Comparison of ENCODE assay signal across 25 cellular contexts in the genomic region with DNA sequence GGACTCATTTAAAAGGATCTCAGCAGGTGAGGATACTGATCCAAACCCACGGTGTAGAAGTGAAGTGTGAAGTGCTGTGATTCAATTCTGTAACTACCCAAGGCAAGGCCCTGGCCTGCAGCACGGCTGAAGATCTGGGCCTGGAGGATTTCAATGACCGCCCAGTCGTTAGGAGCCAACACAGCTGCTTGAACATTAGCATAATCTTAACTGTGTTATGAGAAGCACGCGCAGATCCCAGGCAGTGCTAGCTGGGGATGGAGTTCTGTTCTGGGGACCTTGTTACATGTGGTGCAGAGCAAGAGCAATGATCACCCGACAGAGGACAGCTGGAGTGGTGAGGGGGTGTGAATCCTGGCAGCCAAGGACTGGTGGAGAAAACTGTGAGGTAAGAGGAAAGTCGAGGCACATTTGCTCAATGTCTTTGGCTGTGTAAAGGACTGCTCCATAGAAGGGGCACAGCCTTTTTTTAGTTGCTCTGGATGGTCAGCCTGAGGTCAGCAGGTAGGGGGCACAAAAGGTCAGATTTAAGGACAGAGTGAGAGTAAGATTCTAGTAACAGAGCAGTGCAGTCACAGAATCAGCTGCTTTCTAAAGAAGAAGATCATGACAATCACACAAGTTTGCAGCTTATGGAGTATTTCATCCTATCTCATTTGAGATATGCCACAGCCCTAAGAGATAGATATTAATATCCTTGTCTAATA.
A peak's percentile ranks its signal among the peaks of the same experiment; 100 is the strongest.
DNase-seq lines count a peak whose midpoint lies in the region; ATAC-seq lines count a peak whose summit lies in the region.
"Had no signal": no experiment of that assay in that cellular context is flagged by ENCODE, and none has a peak within 500 bp of the region (broad histone marks: within the 10 kb centered on the region; RNA-seq: fewer than 3 reads in every experiment).

No MANE protein-coding gene starts in this region.

- no peaks in the 10 kb centered on the region for H3K36me3 ChIP-seq in mesodermal cell (ENCODE audit: control insufficient read depth, insufficient read depth, low read length)
- H3K36me3 ChIP-seq: left lung had no signal

- peaks cover 16% of the 10 kb centered on the region for H3K36me3 Mint-ChIP-seq in central memory CD8-positive, alpha-beta T cell (ENCODE audit: insufficient read depth)
- peaks cover 23% of the 10 kb centered on the region for H3K36me3 Mint-ChIP-seq in stimulated activated effector memory CD8-positive, alpha-beta T cell treated with anti-CD3 and anti-CD28 coated beads, Interleukin-12 subunit alpha, Interleukin-12 subunit beta, amount 100 ng/mL, for 72 hours
- peaks cover 4% of the 10 kb centered on the region for H3K36me3 Mint-ChIP-seq in activated CD4-positive, alpha-beta T cell treated with anti-CD3 and anti-CD28 coated beads, Interleukin-2, amount 10 ng/mL, durations not matched to agents 24 days and 14 days (ENCODE audit: low read depth)

- ATAC-seq in Right ventricle myocardium inferior (peak; percentile 53), HG02970 (IDR thresholded peaks at IDR 0.05; ENCODE audit: low FRiP score, unreplicated experiment) (no peak)
- ATAC-seq in central memory CD8-positive, alpha-beta T cell (replicated peaks; ENCODE audit: extremely low read depth, poor library complexity, severe bottlenecking) = no peak
- ATAC-seq in stimulated activated effector memory CD8-positive, alpha-beta T cell treated with anti-CD3 and anti-CD28 coated beads, Interleukin-12 subunit alpha, Interleukin-12 subunit beta, amount 100 ng/mL, for 72 hours = no peak
- ATAC-seq: left lung, mucosa of descending colon had no signal

- H3K27ac ChIP-seq in mesodermal cell (ENCODE audit: low read depth, low read length, severe bottlenecking) = peak overlapping the region; percentile 41
- H3K27ac ChIP-seq: GM23248, left lung, SK-N-MC, stomach had no signal

- H3K4me3 ChIP-seq in mesodermal cell (ENCODE audit: extremely low read depth, insufficient read depth, low read length, poor library complexity, severe bottlenecking) = no peak overlapping the region
- H3K4me3 ChIP-seq: GM23248, left lung, mucosa of descending colon, SK-N-MC, stomach, transverse colon had no signal

- no peak overlapping the region for H3K4me3 Mint-ChIP-seq in central memory CD8-positive, alpha-beta T cell
- no peak overlapping the region for H3K4me3 Mint-ChIP-seq in stimulated activated effector memory CD8-positive, alpha-beta T cell treated with anti-CD3 and anti-CD28 coated beads, Interleukin-12 subunit alpha, Interleukin-12 subunit beta, amount 100 ng/mL, for 72 hours
- no peak overlapping the region for H3K4me3 Mint-ChIP-seq in activated CD4-positive, alpha-beta T cell treated with anti-CD3 and anti-CD28 coated beads, Interleukin-2, amount 10 ng/mL, durations not matched to agents 24 days and 14 days
- H3K4me3 Mint-ChIP-seq: activated B cell treated with CpG ODN at 0.5 μM for 24 hours; B cell; T-helper 2 cell treated with Interferon-gamma antibody and Interleukin-4, amounts not matched to agents 5 μg/mL and 100 μg/mL, for 36 hours had no signal

- peak overlapping the region; percentile 19 for H3K27ac Mint-ChIP-seq in central memory CD8-positive, alpha-beta T cell (ENCODE audit: low read depth)
- H3K27ac Mint-ChIP-seq in stimulated activated effector memory CD8-positive, alpha-beta T cell treated with anti-CD3 and anti-CD28 coated beads, Interleukin-12 subunit alpha, Interleukin-12 subunit beta, amount 100 ng/mL, for 72 hours = peak overlapping the region; percentile 61
- no peak overlapping the region for H3K27ac Mint-ChIP-seq in activated CD4-positive, alpha-beta T cell treated with anti-CD3 and anti-CD28 coated beads, Interleukin-2, amount 10 ng/mL, durations not matched to agents 24 days and 14 days
- H3K27ac Mint-ChIP-seq: activated B cell treated with CpG ODN at 0.5 μM for 24 hours; B cell; T-helper 2 cell treated with Interferon-gamma antibody and Interleukin-4, amounts not matched to agents 5 μg/mL and 100 μg/mL, for 36 hours had no signal

- H3K4me1 Mint-ChIP-seq in central memory CD8-positive, alpha-beta T cell = no peaks in the 10 kb centered on the region
- H3K4me1 Mint-ChIP-seq in stimulated activated effector memory CD8-positive, alpha-beta T cell treated with anti-CD3 and anti-CD28 coated beads, Interleukin-12 subunit alpha, Interleukin-12 subunit beta, amount 100 ng/mL, for 72 hours = no peaks in the 10 kb centered on the region
- no peaks in the 10 kb centered on the region for H3K4me1 Mint-ChIP-seq in activated CD4-positive, alpha-beta T cell treated with anti-CD3 and anti-CD28 coated beads, Interleukin-2, amount 10 ng/mL, durations not matched to agents 24 days and 14 days
- H3K4me1 Mint-ChIP-seq: activated B cell treated with CpG ODN at 0.5 μM for 24 hours, B cell had no signal

- no peaks in the 10 kb centered on the region for H3K9me3 ChIP-seq in mesodermal cell (ENCODE audit: control insufficient read depth, low read length)
- H3K9me3 ChIP-seq: left lung, mucosa of descending colon, stomach, transverse colon had no signal

- H3K27me3 Mint-ChIP-seq in central memory CD8-positive, alpha-beta T cell = no peaks in the 10 kb centered on the region
- no peaks in the 10 kb centered on the region for H3K27me3 Mint-ChIP-seq in activated CD4-positive, alpha-beta T cell treated with anti-CD3 and anti-CD28 coated beads, Interleukin-2, amount 10 ng/mL, durations not matched to agents 24 days and 14 days
- H3K27me3 Mint-ChIP-seq: activated B cell treated with CpG ODN at 0.5 μM for 24 hours, B cell had no signal

- intact Hi-C loops in Right ventricle myocardium inferior (cut with DNase I) (no loop called here), cardiac septum (cut with DNase I) (no loop called here)
- intact Hi-C loops in activated CD4-positive, alpha-beta T cell treated with anti-CD3 and anti-CD28 coated beads, Interleukin-2, amount 10 ng/mL, durations not matched to agents 24 days and 14 days (cut with micrococcal nuclease) = no loop called here

- WGBS in mesodermal cell (ENCODE audit: insufficient coverage in 2 of 2), 2 experiments = 77 to 83% methylated on average over 6 of the region's 8 CpGs

- no peaks in the 10 kb centered on the region for H3K4me1 ChIP-seq in mesodermal cell (ENCODE audit: control insufficient read depth, insufficient read depth, low read length, poor library complexity, severe bottlenecking)
- H3K4me1 ChIP-seq: left lung, stomach had no signal

- DNase-seq in Right ventricle myocardium inferior (ENCODE audit: missing footprints) (no peak), cardiac septum (ENCODE audit: low spot score) (no peak), NCI-H1105 (lab: John Stamatoyannopoulos, UW) (no peak)
- DNase-seq in central memory CD8-positive, alpha-beta T cell (ENCODE audit: low spot score in 2 of 2) = no peak
- DNase-seq in stimulated activated effector memory CD8-positive, alpha-beta T cell treated with anti-CD3 and anti-CD28 coated beads, Interleukin-12 subunit alpha, Interleukin-12 subunit beta, amount 100 ng/mL, for 72 hours (ENCODE audit: low spot score in 2 of 2) = no peak
- no peak for DNase-seq in activated CD4-positive, alpha-beta T cell treated with anti-CD3 and anti-CD28 coated beads, Interleukin-2, amount 10 ng/mL, durations not matched to agents 24 days and 14 days
- DNase-seq: activated B cell treated with CpG ODN at 0.5 μM for 24 hours; activated naive CD4-positive, alpha-beta T cell; activated T-cell treated with anti-CD3 and anti-CD28 coated beads, Interleukin-2, amount 50 U/mL, for 1 hour; COR-L47; dermis blood vessel endothelial cell; GM23248; left lung; mucosa of descending colon; NCI-H1105 treated with DMSO at 0.1 percent for 48 hours; NCI-H2029 treated with DMSO at 0.1 percent for 48 hours; nucleus accumbens; retina; stomach; transverse colon had no signal

- H3K9me3 Mint-ChIP-seq in central memory CD8-positive, alpha-beta T cell = no peaks in the 10 kb centered on the region
- no peaks in the 10 kb centered on the region for H3K9me3 Mint-ChIP-seq in stimulated activated effector memory CD8-positive, alpha-beta T cell treated with anti-CD3 and anti-CD28 coated beads, Interleukin-12 subunit alpha, Interleukin-12 subunit beta, amount 100 ng/mL, for 72 hours
- H3K9me3 Mint-ChIP-seq in activated CD4-positive, alpha-beta T cell treated with anti-CD3 and anti-CD28 coated beads, Interleukin-2, amount 10 ng/mL, durations not matched to agents 24 days and 14 days = no peaks in the 10 kb centered on the region
- H3K9me3 Mint-ChIP-seq: activated B cell treated with CpG ODN at 0.5 μM for 24 hours; T-helper 2 cell treated with Interferon-gamma antibody and Interleukin-4, amounts not matched to agents 5 μg/mL and 100 μg/mL, for 36 hours had no signal
